In genomic region chr4:53490965-53491622, GRCh38 we compare ENCODE assay signal across 8 cellular contexts.
DNase-seq lines count a peak whose midpoint lies in the region; ATAC-seq and TF ChIP-seq lines count a peak whose summit lies in the region.

No MANE protein-coding gene starts in this region.

- H3K36me3 ChIP-seq in right atrium auricular region (no peaks in the 10 kb centered on the region), subcutaneous abdominal adipose tissue (ENCODE audit: control insufficient read depth in 5 of 5, insufficient read depth in 5 of 5, low read length in 5 of 5) (peaks cover 0 to 13% (median 6%) of the 10 kb centered on the region in 5 donors)

- H3K4me1 ChIP-seq in right atrium auricular region, result no peaks in the 10 kb centered on the region
- peaks cover 0 to 11% (median 4%) of the 10 kb centered on the region in 5 donors for H3K4me1 ChIP-seq in subcutaneous abdominal adipose tissue (ENCODE audit: control insufficient read depth in 5 of 5, insufficient read depth in 5 of 5, low read length in 5 of 5)

- no peak for ATAC-seq in GM21619 (IDR thresholded peaks at IDR 0.05; ENCODE audit: unreplicated experiment)
- no peak for ATAC-seq in HG02981 (IDR thresholded peaks at IDR 0.05; ENCODE audit: unreplicated experiment)
- ATAC-seq in HG03439 (IDR thresholded peaks at IDR 0.05; ENCODE audit: unreplicated experiment), result no peak

- H3K4me3 ChIP-seq in LNCaP clone FGC (ENCODE audit: low read depth, low read length), result no peak overlapping the region
- H3K4me3 ChIP-seq in WI38 (ENCODE audit: low read depth, low read length), result no peak overlapping the region
- no peak overlapping the region for H3K4me3 ChIP-seq in right atrium auricular region
- no peak overlapping the region for H3K4me3 ChIP-seq in subcutaneous abdominal adipose tissue (ENCODE audit: low read depth in 1 of 5, low read length in 5 of 5)

- TF ChIP-seq CTCF in GM12873 (IDR thresholded peaks at IDR 0.05; ENCODE audit: insufficient read depth, low read depth, low read length, missing control alignments) (peak; percentile 61), LNCaP clone FGC (IDR thresholded peaks at IDR 0.05; ENCODE audit: control insufficient read depth, extremely low read depth, insufficient read depth) (peak; percentile 61), WI38 (IDR thresholded peaks at IDR 0.05; ENCODE audit: low read depth, low read length) (peak; percentile 69), right atrium auricular region (IDR thresholded peaks at IDR 0.05) (peak; percentile 39 to 76)

- H3K27ac ChIP-seq in right atrium auricular region (peak overlapping the region in 1 of 2 donors; percentile 32), subcutaneous abdominal adipose tissue (ENCODE audit: low read depth, low read length) (peak overlapping the region; percentile 60)

- no peaks in the 10 kb centered on the region for H3K27me3 ChIP-seq in right atrium auricular region
- peaks cover 0 to 7% (median 0%) of the 10 kb centered on the region in 5 donors for H3K27me3 ChIP-seq in subcutaneous abdominal adipose tissue (ENCODE audit: control insufficient read depth in 5 of 5, insufficient read depth in 4 of 5, low read length in 5 of 5)

- H3K9ac ChIP-seq in subcutaneous abdominal adipose tissue (ENCODE audit: low read length in 5 of 5), result no peak overlapping the region

- no peaks in the 10 kb centered on the region for H3K9me3 ChIP-seq in right atrium auricular region
- no peaks in the 10 kb centered on the region for H3K9me3 ChIP-seq in subcutaneous abdominal adipose tissue (ENCODE audit: control insufficient read depth in 5 of 5, low read length in 5 of 5)

- no peak for DNase-seq in LNCaP clone FGC (ENCODE audit: low read depth)
- DNase-seq in right atrium auricular region (ENCODE audit: low spot score), result peak; percentile 75
